ENCODE assay signal across 29 cellular contexts in the genomic region with DNA sequence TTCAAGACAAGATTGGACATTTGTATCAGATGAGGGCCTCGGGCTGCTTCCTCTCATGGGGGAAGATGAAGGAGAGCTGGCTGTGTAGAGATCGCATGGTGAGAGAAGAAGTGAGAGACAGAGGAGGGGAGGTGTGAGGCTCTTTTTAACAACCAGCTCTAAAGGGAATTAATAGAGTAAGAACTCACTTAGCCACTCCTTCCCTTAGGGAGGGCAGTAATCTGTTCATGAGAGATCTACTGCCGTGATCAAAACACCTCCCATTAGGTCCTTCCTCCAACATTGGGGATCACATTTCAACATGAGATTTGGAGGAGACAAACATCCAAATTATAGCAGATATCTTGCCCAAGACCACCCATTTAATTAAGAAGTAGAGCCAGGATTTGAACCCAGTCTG.
"Had no signal": no experiment of that assay in that cellular context is flagged by ENCODE, and none has a peak within 500 bp of the region (broad histone marks: within the 10 kb centered on the region; RNA-seq: fewer than 3 reads in every experiment).

No MANE protein-coding gene starts in this region.

- H3K27me3 ChIP-seq: gastrocnemius medialis, neutrophil, right atrium auricular region, suprapubic skin, transverse colon, upper lobe of right lung, uterus had no signal

- FAIRE-seq: colon, pancreas had no signal

- H3K4me2 ChIP-seq: smooth muscle cell had no signal

- DNase-seq: dorsolateral prefrontal cortex; effector CD4-positive, alpha-beta T cell; foreskin fibroblast; gastrocnemius medialis; head of caudate nucleus; immature natural killer cell; islet precursor cell; kidney glomerular epithelial cell; left ventricle myocardium superior; lower lobe of right lung; mucosa of descending colon; naive B cell; pancreas; stimulated activated CD4-positive, alpha-beta T cell treated with anti-CD3 and anti-CD28 coated beads, Interleukin-12 subunit alpha, Interleukin-12 subunit beta, amount 100 ng/mL, for 4 hours; stimulated activated CD4-positive, alpha-beta T cell treated with anti-CD3 and anti-CD28 coated beads, Interleukin-1b, Interleukin-23, amount 100 ng/mL, for 48 hours; stimulated activated CD4-positive, alpha-beta T cell treated with anti-CD3 and anti-CD28 coated beads, Interleukin-4, amount 100 ng/mL, for 1 hour; stimulated activated CD8-positive, alpha-beta memory T cell treated with anti-CD3 and anti-CD28 coated beads, Interleukin-4, amount 100 ng/mL, for 48 hours; stimulated activated naive CD4-positive, alpha-beta T cell; stimulated activated naive CD8-positive, alpha-beta T cell treated with anti-CD3 and anti-CD28 coated beads, Interleukin-15, amount 100 ng/mL, for 72 hours; transverse colon; upper lobe of right lung; uterus had no signal

- H3K4me3 ChIP-seq: dorsolateral prefrontal cortex, gastrocnemius medialis, lower lobe of right lung, mucosa of descending colon, pancreas, prostate gland, right atrium auricular region, smooth muscle cell, suprapubic skin, transverse colon, upper lobe of right lung, uterus had no signal

- H3K4me1 ChIP-seq: lower lobe of right lung, pancreas, prostate gland, suprapubic skin, transverse colon, upper lobe of right lung, uterus had no signal

- H3K9me3 ChIP-seq: gastrocnemius medialis, lower lobe of right lung, mucosa of descending colon, neutrophil, pancreas, prostate gland, right atrium auricular region, suprapubic skin, transverse colon, upper lobe of right lung, uterus had no signal

- H3K36me3 ChIP-seq: gastrocnemius medialis, lower lobe of right lung, neutrophil, pancreas, prostate gland, right atrium auricular region, suprapubic skin, transverse colon, upper lobe of right lung, uterus had no signal

- H3K27ac ChIP-seq: dorsolateral prefrontal cortex, epithelial cell of prostate, gastrocnemius medialis, lower lobe of right lung, neutrophil, pancreas, prostate gland, right atrium auricular region, suprapubic skin, transverse colon, upper lobe of right lung, uterus had no signal
